Comparison of ENCODE assay signal across 3 cellular contexts in the genomic region with DNA sequence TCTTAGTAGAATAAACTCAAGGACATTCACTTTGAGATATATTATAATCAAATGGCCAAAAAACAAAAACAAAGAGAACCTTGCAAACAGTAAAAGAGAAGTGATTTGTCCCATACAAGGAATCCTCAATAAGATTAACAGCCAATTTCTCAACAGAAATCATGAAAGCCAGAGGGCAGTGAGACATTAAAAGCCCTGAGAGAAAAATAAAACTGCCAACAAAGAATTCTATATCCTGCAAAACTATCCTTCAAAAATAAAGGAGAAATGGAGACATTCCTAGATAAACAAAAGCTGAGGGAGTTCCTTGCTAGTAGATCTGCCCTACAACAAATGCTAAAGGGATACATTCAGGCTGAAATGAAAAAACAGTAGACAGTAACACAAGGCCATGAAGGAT.
TF ChIP-seq lines count a peak whose summit lies in the region.

No MANE protein-coding gene starts in this region.

TF ChIP-seq in HEK293, 187 proteins besides CTCF, POLR2A, EP300 and RAD21 (continued from another document):
- TF ChIP-seq ZFP69B (tag by site-specific recombination; IDR thresholded peaks at IDR 0.05), result no peak

TF ChIP-seq in WTC11, 78 proteins besides CTCF, POLR2A, EP300 and RAD21 (continued from another document):
- TF ChIP-seq, protein P1, sequence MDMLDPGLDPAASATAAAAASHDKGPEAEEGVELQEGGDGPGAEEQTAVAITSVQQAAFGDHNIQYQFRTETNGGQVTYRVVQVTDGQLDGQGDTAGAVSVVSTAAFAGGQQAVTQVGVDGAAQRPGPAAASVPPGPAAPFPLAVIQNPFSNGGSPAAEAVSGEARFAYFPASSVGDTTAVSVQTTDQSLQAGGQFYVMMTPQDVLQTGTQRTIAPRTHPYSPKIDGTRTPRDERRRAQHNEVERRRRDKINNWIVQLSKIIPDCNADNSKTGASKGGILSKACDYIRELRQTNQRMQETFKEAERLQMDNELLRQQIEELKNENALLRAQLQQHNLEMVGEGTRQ (CRISPR knock-in tag; IDR thresholded peaks at IDR 0.05), result no peak

TF ChIP-seq in K562, 482 proteins besides CTCF, POLR2A, EP300 and RAD21:
- TF ChIP-seq, protein P2, sequence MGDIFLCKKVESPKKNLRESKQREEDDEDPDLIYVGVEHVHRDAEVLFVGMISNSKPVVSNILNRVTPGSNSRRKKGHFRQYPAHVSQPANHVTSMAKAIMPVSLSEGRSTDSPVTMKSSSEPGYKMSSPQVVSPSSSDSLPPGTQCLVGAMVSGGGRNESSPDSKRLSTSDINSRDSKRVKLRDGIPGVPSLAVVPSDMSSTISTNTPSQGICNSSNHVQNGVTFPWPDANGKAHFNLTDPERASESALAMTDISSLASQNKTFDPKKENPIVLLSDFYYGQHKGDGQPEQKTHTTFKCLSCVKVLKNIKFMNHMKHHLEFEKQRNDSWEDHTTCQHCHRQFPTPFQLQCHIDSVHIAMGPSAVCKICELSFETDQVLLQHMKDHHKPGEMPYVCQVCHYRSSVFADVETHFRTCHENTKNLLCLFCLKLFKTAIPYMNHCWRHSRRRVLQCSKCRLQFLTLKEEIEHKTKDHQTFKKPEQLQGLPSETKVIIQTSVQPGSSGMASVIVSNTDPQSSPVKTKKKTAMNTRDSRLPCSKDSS (IDR thresholded peaks at IDR 0.05; ENCODE audit: low read depth, partially characterized antibody), result peak; percentile 39
- no peak for TF ChIP-seq ZBTB7A (IDR thresholded peaks at IDR 0.05; ENCODE audit: borderline replicate concordance, control insufficient read depth, low read depth, low read length)
- TF ChIP-seq ZFP1 (CRISPR knock-in tag; IDR thresholded peaks at IDR 0.05), result peak; percentile 77
TF ChIP-seq in K562: peak in this region for 2.
